In genomic region chr19:19059018-19059836, GRCh38 we compare ENCODE assay signal across 23 cellular contexts.
"Had no signal": no experiment of that assay in that cellular context is flagged by ENCODE, and none has a peak within 500 bp of the region (broad histone marks: within the 10 kb centered on the region; RNA-seq: fewer than 3 reads in every experiment).

No MANE protein-coding gene starts in this region.

- H3K9me3 ChIP-seq: stomach, thoracic aorta, upper lobe of right lung had no signal

- DNase-seq: activated CD4-positive, alpha-beta T cell treated with anti-CD3 and anti-CD28 coated beads, Interleukin-2, amount 10 ng/mL, durations not matched to agents 24 days and 14 days; activated CD8-positive, alpha-beta memory T cell treated with anti-CD3 and anti-CD28 coated beads, Interleukin-2, amount 50 U/mL, for 4 hours; activated CD8-positive, alpha-beta T cell treated with anti-CD3 and anti-CD28 coated beads, Interleukin-2, amount 10 ng/mL, durations not matched to agents 7 days and 5 days; activated effector memory CD4-positive, alpha-beta T cell treated with Interleukin-2 at 50 U/mL for 16 hours; activated naive CD4-positive, alpha-beta T cell treated with anti-CD3 and anti-CD28 coated beads, Interleukin-2, amount 50 U/mL, for 16 hours; activated T-cell treated with anti-CD3 and anti-CD28 coated beads, Interleukin-2, amount 50 U/mL, for 4 hours; amniotic stem cell; dermis blood vessel endothelial cell; effector memory CD4-positive, alpha-beta T cell; hippocampal formation; left cardiac atrium; nucleus accumbens; retina; stomach; T-cell; T-helper 9 cell had no signal

- H3K27ac ChIP-seq: skin epidermis, stomach, thoracic aorta, upper lobe of right lung had no signal

- H3K27me3 ChIP-seq: stomach, upper lobe of right lung had no signal

- ATAC-seq: activated CD8-positive, alpha-beta T cell treated with anti-CD3 and anti-CD28 coated beads, Interleukin-2, amount 10 ng/mL, durations not matched to agents 7 days and 5 days; activated T-cell treated with anti-CD3 and anti-CD28 coated beads, Interleukin-2, amount 50 U/mL, for 4 hours; left cardiac atrium; natural killer cell treated with Interleukin-12 subunit alpha and Interleukin-12 subunit beta and Interleukin-15 and Interleukin-18, amount 100 ng/mL, for 72 hours; SK-N-SH treated with all-trans-retinoic acid at 6 μM for 48 hours; T-cell; upper lobe of right lung had no signal

- H3K4me3 ChIP-seq: lung, skin epidermis, stomach, thoracic aorta, upper lobe of right lung had no signal

- H3K36me3 ChIP-seq: thoracic aorta had no signal

- H3K4me3 Mint-ChIP-seq: activated CD4-positive, alpha-beta T cell treated with anti-CD3 and anti-CD28 coated beads, Interleukin-2, amount 10 ng/mL, durations not matched to agents 24 days and 14 days; activated CD8-positive, alpha-beta T cell treated with anti-CD3 and anti-CD28 coated beads, Interleukin-2, amount 10 ng/mL, durations not matched to agents 7 days and 5 days; activated T-cell treated with anti-CD3 and anti-CD28 coated beads, Interleukin-2, amount 50 U/mL, for 4 hours; mesothelial cell of epicardium; natural killer cell treated with Interleukin-12 subunit alpha and Interleukin-12 subunit beta and Interleukin-15 and Interleukin-18, amount 100 ng/mL, for 72 hours; T-cell had no signal

- H3K36me3 Mint-ChIP-seq: natural killer cell treated with Interleukin-12 subunit alpha and Interleukin-12 subunit beta and Interleukin-15 and Interleukin-18, amount 100 ng/mL, for 72 hours had no signal

- H3K9me3 Mint-ChIP-seq: activated CD4-positive, alpha-beta T cell treated with anti-CD3 and anti-CD28 coated beads, Interleukin-2, amount 10 ng/mL, durations not matched to agents 24 days and 14 days; activated T-cell treated with anti-CD3 and anti-CD28 coated beads, Interleukin-2, amount 50 U/mL, for 4 hours; mesothelial cell of epicardium; natural killer cell treated with Interleukin-12 subunit alpha and Interleukin-12 subunit beta and Interleukin-15 and Interleukin-18, amount 100 ng/mL, for 72 hours; T-cell had no signal

- H3K27ac Mint-ChIP-seq: activated CD4-positive, alpha-beta T cell treated with anti-CD3 and anti-CD28 coated beads, Interleukin-2, amount 10 ng/mL, durations not matched to agents 24 days and 14 days; activated CD8-positive, alpha-beta T cell treated with anti-CD3 and anti-CD28 coated beads, Interleukin-2, amount 10 ng/mL, durations not matched to agents 7 days and 5 days; mesothelial cell of epicardium; natural killer cell treated with Interleukin-12 subunit alpha and Interleukin-12 subunit beta and Interleukin-15 and Interleukin-18, amount 100 ng/mL, for 72 hours had no signal

- H3K27me3 Mint-ChIP-seq: activated CD4-positive, alpha-beta T cell treated with anti-CD3 and anti-CD28 coated beads, Interleukin-2, amount 10 ng/mL, durations not matched to agents 24 days and 14 days; natural killer cell treated with Interleukin-12 subunit alpha and Interleukin-12 subunit beta and Interleukin-15 and Interleukin-18, amount 100 ng/mL, for 72 hours; T-cell had no signal
